In genomic region chr1:40823345-40823744, GRCh38 we compare ENCODE assay signal across 1 cellular context.
TF ChIP-seq lines count a peak whose summit lies in the region.

No MANE protein-coding gene starts in this region.

TF ChIP-seq in K562, 482 proteins besides CTCF, POLR2A, EP300 and RAD21:
- peak; percentile 55 for TF ChIP-seq BCOR (IDR thresholded peaks at IDR 0.05)
- TF ChIP-seq ETV6 (IDR thresholded peaks at IDR 0.05; ENCODE audit: borderline replicate concordance in 1 of 2, low read depth in 2 of 2, low read length in 1 of 2): no peak
- TF ChIP-seq ETV6 (CRISPR knock-in tag; IDR thresholded peaks at IDR 0.05; ENCODE audit: borderline replicate concordance): no peak
